ENCODE assay signal across 2 cellular contexts in genomic region chr2:178478102-178478441, GRCh38.
TF ChIP-seq lines count a peak whose summit lies in the region.

No MANE protein-coding gene starts in this region.

TF ChIP-seq in SK-N-SH, 30 proteins besides CTCF, POLR2A, EP300 and RAD21 (continued from another document):
- TF ChIP-seq REST (IDR thresholded peaks at IDR 0.05; ENCODE audit: low read depth, low read length) (no peak), FOXM1 (IDR thresholded peaks at IDR 0.05; ENCODE audit: low read depth) (no peak), SIN3A (IDR thresholded peaks at IDR 0.05; ENCODE audit: borderline replicate concordance, low read depth, low read length) (no peak), TCF12 (IDR thresholded peaks at IDR 0.05) (no peak), ZBTB33 (IDR thresholded peaks at IDR 0.05; ENCODE audit: borderline replicate concordance, low read depth) (no peak), NFIC (IDR thresholded peaks at IDR 0.05; ENCODE audit: borderline replicate concordance) (no peak), ELF1 (IDR thresholded peaks at IDR 0.05) (no peak), CHD2 (IDR thresholded peaks at IDR 0.05; ENCODE audit: low read length, partially characterized antibody) (no peak), RXRA (IDR thresholded peaks at IDR 0.05; ENCODE audit: borderline replicate concordance, low read depth) (no peak), USF1 (IDR thresholded peaks at IDR 0.05; ENCODE audit: borderline replicate concordance, low read depth) (no peak)

TF ChIP-seq in SK-N-SH treated with all-trans-retinoic acid at 6 μM for 48 hours, 23 proteins besides CTCF, POLR2A, EP300 and RAD21 (continued from another document):
- TF ChIP-seq CREB5 (CRISPR knock-in tag; IDR thresholded peaks at IDR 0.05; ENCODE audit: low read depth) (no peak), GLIS3 (CRISPR knock-in tag; IDR thresholded peaks at IDR 0.05) (no peak), TOX (CRISPR knock-in tag; IDR thresholded peaks at IDR 0.05; ENCODE audit: borderline replicate concordance) (no peak), PATZ1 (CRISPR knock-in tag; IDR thresholded peaks at IDR 0.05; ENCODE audit: borderline replicate concordance) (no peak), ISL1 (CRISPR knock-in tag; IDR thresholded peaks at IDR 0.05) (no peak), ZNF8 (CRISPR knock-in tag; IDR thresholded peaks at IDR 0.05) (no peak), TCF4 (CRISPR knock-in tag; IDR thresholded peaks at IDR 0.05; ENCODE audit: borderline replicate concordance) (no peak), ESRRG (CRISPR knock-in tag; IDR thresholded peaks at IDR 0.05) (no peak), OSR1 (CRISPR knock-in tag; IDR thresholded peaks at IDR 0.05) (no peak), TSHZ2 (CRISPR knock-in tag; IDR thresholded peaks at IDR 0.05) (no peak)
